20 cellular contexts compared by ENCODE assay signal in the genomic region with DNA sequence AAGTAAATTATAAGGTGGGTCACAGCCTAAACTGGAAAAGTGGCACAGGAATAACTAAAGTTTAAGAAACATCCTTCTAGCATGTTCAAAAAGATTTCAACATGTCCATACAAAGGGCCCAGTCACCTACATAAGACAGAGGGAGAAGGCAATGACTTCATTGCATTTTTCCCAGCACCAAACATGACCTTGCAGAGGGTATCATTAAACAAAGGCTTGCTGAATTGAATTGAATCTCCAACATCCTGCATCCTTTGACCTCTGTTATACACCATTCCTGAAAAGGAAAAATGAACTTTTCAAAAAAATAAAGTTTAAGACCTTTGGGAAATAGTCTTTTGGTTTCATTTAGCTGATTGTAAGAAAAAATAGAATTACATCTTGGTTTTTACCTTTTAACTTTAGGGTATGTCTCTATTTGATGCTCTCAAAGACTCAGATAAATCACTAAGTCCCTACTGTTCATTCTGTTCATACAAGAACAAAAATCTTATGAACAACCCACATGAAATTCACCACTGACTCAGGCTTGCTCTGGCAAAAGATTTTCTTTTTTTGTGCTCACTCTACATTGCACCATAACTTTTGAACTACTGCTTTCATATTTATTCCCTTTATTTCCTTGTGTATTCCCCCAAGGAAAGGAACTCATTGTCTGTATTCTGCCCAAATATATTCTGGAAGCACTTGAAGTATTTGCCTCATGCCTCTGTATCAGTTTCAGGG.
DNase-seq lines count a peak whose midpoint lies in the region; ATAC-seq, FAIRE-seq and TF ChIP-seq lines count a peak whose summit lies in the region.
"Had no signal": no experiment of that assay in that cellular context is flagged by ENCODE, and none has a peak within 500 bp of the region (broad histone marks: within the 10 kb centered on the region; RNA-seq: fewer than 3 reads in every experiment).

No MANE protein-coding gene starts in this region.

- H3K9me3 ChIP-seq in A673 (ENCODE audit: low read depth, low read length, poor library complexity, severe bottlenecking) (no peaks in the 10 kb centered on the region), MM.1S (replicated peaks; ENCODE audit: insufficient read depth, low read length) (no peaks in the 10 kb centered on the region), endothelial cell of umbilical vein (replicated peaks; ENCODE audit: control insufficient read depth, insufficient read depth, low read length) (no peaks in the 10 kb centered on the region), mesenchymal stem cell (ENCODE audit: control insufficient read depth, low read length) (no peaks in the 10 kb centered on the region), colonic mucosa (no peaks in the 10 kb centered on the region)
- H3K9me3 ChIP-seq: stomach had no signal

- no peak overlapping the region for H3K4ac ChIP-seq in mesenchymal stem cell (ENCODE audit: low read depth in 1 of 2, low read length in 2 of 2)

- H3K79me1 ChIP-seq in mesenchymal stem cell (replicated peaks; ENCODE audit: low read length, poor library complexity, severe bottlenecking) = no peaks in the 10 kb centered on the region

- H4K91ac ChIP-seq in mesenchymal stem cell (ENCODE audit: low read length) = no peak overlapping the region

- BruUV-seq in A673 (replicated peaks; lab: Mats Ljungman, UMichigan) (no TSS peak), endothelial cell of umbilical vein (replicated peaks; lab: Mats Ljungman, UMichigan) (no TSS peak)

- FAIRE-seq in endothelial cell of umbilical vein (lab: Jason Lieb, UNC) = no peak
- FAIRE-seq: frontal cortex had no signal

- H3K9ac ChIP-seq in MM.1S (ENCODE audit: low read length) (no peak overlapping the region), endothelial cell of umbilical vein (replicated peaks; ENCODE audit: extremely low read depth, insufficient read depth, low read length) (no peak overlapping the region), mesenchymal stem cell (ENCODE audit: low read length) (peak overlapping the region; percentile 30), colonic mucosa (ENCODE audit: low read depth in 2 of 2, low read length in 2 of 2) (no peak overlapping the region)

- no peak overlapping the region for H3K23ac ChIP-seq in mesenchymal stem cell (ENCODE audit: low read length in 2 of 2)

- no peak overlapping the region for H2BK120ac ChIP-seq in mesenchymal stem cell (ENCODE audit: low read depth, low read length)

- H3F3A ChIP-seq in MM.1S (ENCODE audit: insufficient read depth, low read length) = no peaks in the 10 kb centered on the region

- H3K18ac ChIP-seq in mesenchymal stem cell (ENCODE audit: low read depth in 1 of 2, low read length in 2 of 2) = no peak overlapping the region

- H2AFZ ChIP-seq in MM.1S (ENCODE audit: low read length) = no peak overlapping the region
- no peak overlapping the region for H2AFZ ChIP-seq in endothelial cell of umbilical vein (ENCODE audit: low read depth, low read length)
- no peak overlapping the region for H2AFZ ChIP-seq in mesenchymal stem cell (ENCODE audit: low read depth, low read length)

- H3K27ac ChIP-seq in A673 (ENCODE audit: low read depth, low read length, poor library complexity, severe bottlenecking) (peak overlapping the region; percentile 5), MM.1S (ENCODE audit: low read length) (no peak overlapping the region), endothelial cell of umbilical vein (ENCODE audit: insufficient read depth, low read depth, low read length) (no peak overlapping the region), mesenchymal stem cell (ENCODE audit: low read length, poor library complexity, severe bottlenecking) (no peak overlapping the region), colonic mucosa (no peak overlapping the region)
- H3K27ac ChIP-seq: cardiac muscle cell, HL-60, stomach had no signal

- no peaks in the 10 kb centered on the region for H3K9me1 ChIP-seq in endothelial cell of umbilical vein (replicated peaks; ENCODE audit: control insufficient read depth, extremely low read depth, insufficient read depth, low read length)

- CTCF ChIA-PET in A673 (lab: Charles Lee) = no interaction called here
- CTCF ChIA-PET in endothelial cell of umbilical vein (lab: Charles Lee) = no interaction called here

- no peak overlapping the region for H2BK5ac ChIP-seq in mesenchymal stem cell (ENCODE audit: low read depth, low read length, poor library complexity, severe bottlenecking)

- no peak for TF ChIP-seq CTCF in A673 (conservative IDR thresholded peaks at IDR 0.05; ENCODE audit: low read depth, low read length)
- no peak for TF ChIP-seq CTCF in MM.1S (IDR thresholded peaks at IDR 0.05; ENCODE audit: low read length)
- TF ChIP-seq CTCF in endothelial cell of umbilical vein (IDR thresholded peaks at IDR 0.05; ENCODE audit: extremely low read depth in 1 of 2, insufficient read depth in 1 of 2, low read depth in 1 of 2, low read length in 2 of 2) = no peak
- no peak for TF ChIP-seq CTCF in colonic mucosa (IDR thresholded peaks at IDR 0.05)

- dilution Hi-C loops in endothelial cell of umbilical vein (cut with MboI; ENCODE audit: extremely low pct_ligation_motif_present, low sequenced_read_pairs) = no loop called here

- H3K4me3 ChIP-seq in A673 (ENCODE audit: low read depth, low read length, poor library complexity, severe bottlenecking) = no peak overlapping the region
- H3K4me3 ChIP-seq in MM.1S (ENCODE audit: low read length) = no peak overlapping the region
- H3K4me3 ChIP-seq in endothelial cell of umbilical vein (replicated peaks in 1 of 3; ENCODE audit: insufficient read depth in 1 of 3, low read depth in 1 of 3, low read length in 3 of 3) = no peak overlapping the region
- H3K4me3 ChIP-seq in mesenchymal stem cell (ENCODE audit: insufficient read depth in 1 of 2, low read depth in 1 of 2, low read length in 2 of 2) = no peak overlapping the region
- no peak overlapping the region for H3K4me3 ChIP-seq in colonic mucosa
- H3K4me3 ChIP-seq: cardiac muscle cell, stomach had no signal

- H4K20me1 ChIP-seq in MM.1S (ENCODE audit: insufficient read depth, low read length) = no peaks in the 10 kb centered on the region
- no peaks in the 10 kb centered on the region for H4K20me1 ChIP-seq in endothelial cell of umbilical vein (replicated peaks; ENCODE audit: control insufficient read depth, extremely low read depth, insufficient read depth, low read length)

- no peak overlapping the region for H3K14ac ChIP-seq in mesenchymal stem cell (ENCODE audit: low read length in 2 of 2)

- no peak for ATAC-seq in HG03135 (IDR thresholded peaks at IDR 0.05; ENCODE audit: unreplicated experiment)

- H3K36me3 ChIP-seq in A673 (ENCODE audit: insufficient read depth, low read length, poor library complexity, severe bottlenecking) (no peaks in the 10 kb centered on the region), MM.1S (replicated peaks; ENCODE audit: insufficient read depth, low read length) (no peaks in the 10 kb centered on the region), endothelial cell of umbilical vein (ENCODE audit: control insufficient read depth in 2 of 2, extremely low read depth in 1 of 2, insufficient read depth in 2 of 2, low read length in 2 of 2) (no peaks in the 10 kb centered on the region), mesenchymal stem cell (ENCODE audit: control insufficient read depth in 1 of 2, insufficient read depth in 2 of 2, low read depth in 1 of 2, low read length in 2 of 2) (no peaks in the 10 kb centered on the region), colonic mucosa (no peaks in the 10 kb centered on the region)
- H3K36me3 ChIP-seq: cardiac muscle cell, stomach had no signal

- H3K9me2 ChIP-seq in MM.1S (replicated peaks; ENCODE audit: insufficient read depth, low read length) = no peaks in the 10 kb centered on the region

- H2BK15ac ChIP-seq in mesenchymal stem cell (ENCODE audit: low read depth, poor library complexity, severe bottlenecking) = no peak overlapping the region

- no peaks in the 10 kb centered on the region for H3K79me2 ChIP-seq in MM.1S (ENCODE audit: low read length)
- H3K79me2 ChIP-seq in endothelial cell of umbilical vein (ENCODE audit: control insufficient read depth, insufficient read depth, low read length) = no peaks in the 10 kb centered on the region

- H3K4me1 ChIP-seq in A673 (ENCODE audit: insufficient read depth, low read length, poor library complexity, severe bottlenecking) (peaks cover 48% of the 10 kb centered on the region), MM.1S (ENCODE audit: low read length) (peaks cover 20% of the 10 kb centered on the region), endothelial cell of umbilical vein (ENCODE audit: control insufficient read depth, extremely low read depth, insufficient read depth, low read length) (peaks cover 21% of the 10 kb centered on the region), mesenchymal stem cell (ENCODE audit: control insufficient read depth, insufficient read depth, low read depth, low read length) (no peaks in the 10 kb centered on the region), colonic mucosa (no peaks in the 10 kb centered on the region)

- intact Hi-C loops in A673 (cut with micrococcal nuclease; ENCODE audit: unreplicated experiment) (no loop called here), endothelial cell of umbilical vein (cut with micrococcal nuclease) (no loop called here), colonic mucosa (cut with DNase I) (no loop called here)

- no peak overlapping the region for H4K8ac ChIP-seq in mesenchymal stem cell (ENCODE audit: low read length)

- POLR2A ChIA-PET in A673 (lab: Charles Lee; ENCODE audit: low non-redundant PET) = no interaction called here
- POLR2A ChIA-PET in endothelial cell of umbilical vein (lab: Charles Lee) = no interaction called here

- no peak overlapping the region for H2BK12ac ChIP-seq in mesenchymal stem cell (ENCODE audit: low read length in 2 of 2)

- no peak for TF ChIP-seq POLR2A in endothelial cell of umbilical vein (IDR thresholded peaks at IDR 0.05; ENCODE audit: low read depth, low read length)

- H3K4me2 ChIP-seq in MM.1S (ENCODE audit: low read depth, low read length) (peak overlapping the region; percentile 17; the same call in 1 of the 2 replicates), endothelial cell of umbilical vein (ENCODE audit: insufficient read depth, low read length) (no peak overlapping the region), mesenchymal stem cell (ENCODE audit: low read length, poor library complexity, severe bottlenecking) (no peak overlapping the region)

- H3K27me3 ChIP-seq in A673 (replicated peaks; ENCODE audit: insufficient read depth, low read depth, low read length, poor library complexity) = no peaks in the 10 kb centered on the region
- no peaks in the 10 kb centered on the region for H3K27me3 ChIP-seq in MM.1S (replicated peaks; ENCODE audit: insufficient read depth, low read length)
- no peaks in the 10 kb centered on the region for H3K27me3 ChIP-seq in endothelial cell of umbilical vein (ENCODE audit: control insufficient read depth in 2 of 2, insufficient read depth in 2 of 2, low read length in 2 of 2)
- no peaks in the 10 kb centered on the region for H3K27me3 ChIP-seq in mesenchymal stem cell (ENCODE audit: control insufficient read depth in 1 of 2, insufficient read depth in 1 of 2, low read length in 2 of 2)
- no peaks in the 10 kb centered on the region for H3K27me3 ChIP-seq in colonic mucosa
- H3K27me3 ChIP-seq: cardiac muscle cell, stomach had no signal

- DNase-seq in A673 (ENCODE audit: low spot score) (no peak), MM.1S (no peak), endothelial cell of umbilical vein (ENCODE audit: low read depth, low spot score) (peak; percentile 66), mesenchymal stem cell (peak; percentile 38), colonic mucosa (no peak), NOMO-1 (lab: John Stamatoyannopoulos, UW; ENCODE audit: unreplicated experiment in 2 of 2) (no peak), mesenteric fat pad (ENCODE audit: low spot score) (no peak)
- DNase-seq: activated naive CD4-positive, alpha-beta T cell; activated T-cell treated with anti-CD3 and anti-CD28 coated beads, Interleukin-2, amount 50 U/mL, for 1 hour; C1 segment of cervical spinal cord; GOT3; hypothalamus; islet precursor cell; NCI-H524; RPMI8226; stomach had no signal

- no peak overlapping the region for H2AK5ac ChIP-seq in mesenchymal stem cell (ENCODE audit: low read length, severe bottlenecking)

Comparison
In these comparisons a context has a peak if more than half of its experiments do, and no peak if none do; other contexts are left out.
1. DNase-seq: peak in endothelial cell of umbilical vein (single experiment) and mesenchymal stem cell (single experiment); none in A673 (single experiment), MM.1S (single experiment), colonic mucosa (single experiment), NOMO-1 (0 of 2) and mesenteric fat pad (single experiment).